Comparison of ENCODE assay signal across 8 cellular contexts in the genomic region with DNA sequence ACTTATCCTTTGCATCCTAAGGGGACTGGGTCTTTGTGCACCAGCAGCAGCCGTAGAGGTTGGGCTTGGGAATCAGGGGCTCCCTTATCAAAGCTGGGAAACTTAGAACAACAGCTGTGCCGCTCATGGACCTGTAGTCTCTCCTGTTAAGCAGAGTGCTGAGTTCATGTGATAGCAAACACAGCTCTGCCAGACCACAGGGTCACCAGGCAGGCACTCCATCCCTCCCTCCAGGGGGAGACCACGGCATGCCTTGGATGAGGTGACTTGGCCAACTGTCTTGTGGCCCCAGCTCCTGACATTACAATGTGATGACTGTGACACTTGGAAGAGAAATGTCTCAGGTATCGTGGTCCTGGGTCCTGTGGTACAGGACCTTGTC. TPM values are rescaled to one million over a fixed set of nuclear protein-coding genes. Genes with fewer than 3 reads are reported as not detected.
DNase-seq lines count a peak whose midpoint lies in the region; ATAC-seq and TF ChIP-seq lines count a peak whose summit lies in the region.

No MANE protein-coding gene starts in this region.

- H3K36me3 Mint-ChIP-seq in stimulated activated effector memory CD8-positive, alpha-beta T cell treated with anti-CD3 and anti-CD28 coated beads, Interleukin-12 subunit alpha, Interleukin-12 subunit beta, amount 100 ng/mL, for 72 hours = peaks cover 17% of the 10 kb centered on the region

- H3K4me3 ChIP-seq in GM23248 (no peak overlapping the region; the same call in 1 of the 2 replicates), right atrium auricular region (no peak overlapping the region)

- WGBS in GM23248 (ENCODE audit: low coverage in 1 of 2, low lambda C conversion rate in 2 of 2, missing lambda C conversion rate in 2 of 2), 2 experiments = 77 to 83% methylated on average over 4 of the region's 4 CpGs

- no peaks in the 10 kb centered on the region for H4K20me1 ChIP-seq in GM23248 (ENCODE audit: insufficient read depth)

- H3K36me3 ChIP-seq in GM23248 (ENCODE audit: low read depth) (no peaks in the 10 kb centered on the region; the same call in 1 of the 2 replicates), right atrium auricular region (no peaks in the 10 kb centered on the region)

- H3K9me3 ChIP-seq in GM23248 (ENCODE audit: low read depth) (peaks cover 18% of the 10 kb centered on the region), right atrium auricular region (peaks cover 0 to 17% of the 10 kb centered on the region in 2 donors)

- H3K27ac ChIP-seq in GM23248 (peak overlapping the region; percentile 67), right atrium auricular region (peak overlapping the region; percentile 81 to 89)

- no peak for TF ChIP-seq CTCF in right atrium auricular region (IDR thresholded peaks at IDR 0.05)

- peaks cover 73% of the 10 kb centered on the region for H3K4me1 Mint-ChIP-seq in stimulated activated effector memory CD8-positive, alpha-beta T cell treated with anti-CD3 and anti-CD28 coated beads, Interleukin-12 subunit alpha, Interleukin-12 subunit beta, amount 100 ng/mL, for 72 hours

- peak overlapping the region; percentile 36 for H3K9ac ChIP-seq in GM23248

- peak overlapping the region; percentile 26 for H3K4me3 Mint-ChIP-seq in stimulated activated effector memory CD8-positive, alpha-beta T cell treated with anti-CD3 and anti-CD28 coated beads, Interleukin-12 subunit alpha, Interleukin-12 subunit beta, amount 100 ng/mL, for 72 hours

- in situ Hi-C loops in GM23248 (cut with MboI) = no loop called here

- no peak overlapping the region for H2AFZ ChIP-seq in GM23248

- peak; percentile 22 for DNase-seq in GM23248
- peak; percentile 30 for DNase-seq in SW480 (ENCODE audit: low spot score)
- no peak for DNase-seq in right atrium auricular region (ENCODE audit: low spot score)
- DNase-seq in stimulated activated effector memory CD8-positive, alpha-beta T cell treated with anti-CD3 and anti-CD28 coated beads, Interleukin-12 subunit alpha, Interleukin-12 subunit beta, amount 100 ng/mL, for 72 hours (ENCODE audit: low spot score in 2 of 2) = no peak
- no peak for DNase-seq in RKO (ENCODE audit: low spot score)
- no peak for DNase-seq in mucosa of gallbladder (ENCODE audit: low spot score)
- no peak for DNase-seq in HuH-7 (ENCODE audit: low spot score)

- H3F3A ChIP-seq in GM23248 (ENCODE audit: insufficient read depth) = peaks cover 28% of the 10 kb centered on the region

- ATAC-seq in stimulated activated effector memory CD8-positive, alpha-beta T cell treated with anti-CD3 and anti-CD28 coated beads, Interleukin-12 subunit alpha, Interleukin-12 subunit beta, amount 100 ng/mL, for 72 hours = no peak
- ATAC-seq in GM21723 (IDR thresholded peaks at IDR 0.05; ENCODE audit: unreplicated experiment) = no peak

- no peaks in the 10 kb centered on the region for H3K9me2 ChIP-seq in GM23248 (ENCODE audit: insufficient read depth)

- no peaks in the 10 kb centered on the region for H3K27me3 ChIP-seq in GM23248 (replicated peaks; ENCODE audit: insufficient read depth)
- H3K27me3 ChIP-seq in right atrium auricular region = no peaks in the 10 kb centered on the region

- peaks cover 2% of the 10 kb centered on the region for H3K9me3 Mint-ChIP-seq in stimulated activated effector memory CD8-positive, alpha-beta T cell treated with anti-CD3 and anti-CD28 coated beads, Interleukin-12 subunit alpha, Interleukin-12 subunit beta, amount 100 ng/mL, for 72 hours

- peaks cover 26% of the 10 kb centered on the region for H3K4me1 ChIP-seq in GM23248 (ENCODE audit: insufficient read depth)
- peaks cover 0 to 50% of the 10 kb centered on the region in 2 donors for H3K4me1 ChIP-seq in right atrium auricular region

- H3K27ac Mint-ChIP-seq in stimulated activated effector memory CD8-positive, alpha-beta T cell treated with anti-CD3 and anti-CD28 coated beads, Interleukin-12 subunit alpha, Interleukin-12 subunit beta, amount 100 ng/mL, for 72 hours = peak overlapping the region; percentile 92

- no peaks in the 10 kb centered on the region for H3K79me2 ChIP-seq in GM23248 (ENCODE audit: insufficient read depth)

- peak overlapping the region; percentile 36 for H3K4me2 ChIP-seq in GM23248 (ENCODE audit: unreplicated experiment)

RNA-seq across cellular contexts. Expression of a gene that starts 60.0 kb away (rescaled TPM):
- 4.0 and 5.1 TPM in 2 replicates for total RNA-seq in GM23248 (2014; rRNA removed; shearing (Covaris generic))
- 2.7 and 3.9 TPM in 2 replicates for polyA plus RNA-seq in GM23248 (2016; fragmentation: Nextera tagmentation; extraction: Ambion mirVana)
- total RNA-seq in right atrium auricular region (10 to 100 TPM; 18.4 to 40.1 TPM), mucosa of gallbladder (24.3 TPM)

Comparison
In these comparisons a context has a peak if more than half of its experiments do, and no peak if none do; other contexts are left out.
1. DNase-seq: peak in GM23248 (single experiment) and SW480 (single experiment); none in right atrium auricular region (single experiment), stimulated activated effector memory CD8-positive, alpha-beta T cell treated with anti-CD3 and anti-CD28 coated beads, Interleukin-12 subunit alpha, Interleukin-12 subunit beta, amount 100 ng/mL, for 72 hours (0 of 2), RKO (single experiment), mucosa of gallbladder (single experiment) and HuH-7 (single experiment).